In the genomic region with DNA sequence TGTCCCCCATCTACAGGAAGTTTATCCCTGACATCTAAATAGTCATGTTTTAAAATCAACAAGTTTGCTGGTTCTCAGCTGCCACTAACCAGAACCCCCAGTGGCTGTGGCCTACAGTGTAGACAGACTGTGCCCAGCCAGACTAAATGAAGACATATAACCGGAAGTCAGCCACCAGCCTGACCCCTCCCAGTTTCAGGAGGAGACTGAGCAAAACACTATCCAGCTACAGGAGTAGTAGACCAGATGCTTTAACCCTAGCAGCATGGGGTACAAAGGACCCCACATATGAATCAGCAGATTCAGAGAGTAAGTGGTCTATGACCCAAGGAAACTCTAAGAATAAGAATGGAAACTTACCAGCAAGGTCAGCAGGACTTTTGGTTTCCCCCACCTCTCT, we compare ENCODE assay signal across 8 cellular contexts.
A peak's percentile ranks its signal among the peaks of the same experiment; 100 is the strongest.
DNase-seq lines count a peak whose midpoint lies in the region; ATAC-seq and TF ChIP-seq lines count a peak whose summit lies in the region.

No MANE protein-coding gene starts in this region.

- no peaks in the 10 kb centered on the region for H3K36me3 Mint-ChIP-seq in glutamatergic neuron (ENCODE audit: unreplicated experiment)

- peaks cover 17% of the 10 kb centered on the region for H3K4me1 Mint-ChIP-seq in glutamatergic neuron (ENCODE audit: low read depth, unreplicated experiment)

- H3K4me3 ChIP-seq in Peyer's patch (no peak overlapping the region), aorta (ENCODE audit: low read length in 2 of 2) (no peak overlapping the region)

- WGBS in aorta, 2 donors = 17 to 34% methylated on average over 1 of the region's 1 CpG

- peak in 2 of 3 donors; percentile 51 to 66 for DNase-seq in Peyer's patch
- no peak for DNase-seq in glutamatergic neuron
- DNase-seq in aorta = peak in 1 of 2 donors; percentile 54
- DNase-seq in ureter (ENCODE audit: low spot score) = no peak
- DNase-seq in head of caudate nucleus = no peak
- no peak for DNase-seq in ecto neural progenitor cell (ENCODE audit: low spot score)

- H3K27me3 ChIP-seq in Peyer's patch (no peaks in the 10 kb centered on the region), aorta (ENCODE audit: control insufficient read depth in 1 of 2, insufficient read depth in 2 of 2, low read length in 1 of 2) (no peaks in the 10 kb centered on the region)

- TF ChIP-seq CTCF in GM12872 (IDR thresholded peaks at IDR 0.05; ENCODE audit: insufficient read depth, low read depth, low read length) = peak; percentile 15; the same call in 1 of the 3 replicates
- peak in 1 of 6 experiments; percentile 22 for TF ChIP-seq CTCF in Peyer's patch (IDR thresholded peaks at IDR 0.05)
- TF ChIP-seq CTCF in glutamatergic neuron (IDR thresholded peaks at IDR 0.05; ENCODE audit: partially characterized antibody, unreplicated experiment) = no peak

- ATAC-seq in GM21576 (IDR thresholded peaks at IDR 0.05; ENCODE audit: unreplicated experiment) = peak; percentile 73
- peak; percentile 41 for ATAC-seq in aorta (ENCODE audit: low FRiP score)

- intact Hi-C loops in aorta (cut with DNase I) = no loop called here
- intact Hi-C loops in head of caudate nucleus (cut with DNase I) = no loop called here

- H3K27ac ChIP-seq in Peyer's patch (peak overlapping the region in 3 of 4 donors; percentile 32 to 48 (median 36)), aorta (ENCODE audit: low read depth in 1 of 2, low read length in 2 of 2) (no peak overlapping the region)

- H3K9me3 ChIP-seq in Peyer's patch = no peaks in the 10 kb centered on the region
- H3K9me3 ChIP-seq in aorta (ENCODE audit: control insufficient read depth, low read length) = no peaks in the 10 kb centered on the region

- peak overlapping the region; percentile 83 for H3K27ac Mint-ChIP-seq in glutamatergic neuron (ENCODE audit: unreplicated experiment)

- H3K9me3 Mint-ChIP-seq in glutamatergic neuron (ENCODE audit: unreplicated experiment) = peaks cover 3% of the 10 kb centered on the region

- H3K36me3 ChIP-seq in Peyer's patch = no peaks in the 10 kb centered on the region
- peaks cover 0 to 1% of the 10 kb centered on the region in 2 donors for H3K36me3 ChIP-seq in aorta (ENCODE audit: control insufficient read depth in 1 of 2, insufficient read depth in 2 of 2, low read length in 1 of 2)

- no peak for TF ChIP-seq POLR2A in Peyer's patch (IDR thresholded peaks at IDR 0.05)

- no peak overlapping the region for H3K4me3 Mint-ChIP-seq in glutamatergic neuron (ENCODE audit: unreplicated experiment)

- H3K4me1 ChIP-seq in Peyer's patch (peaks cover 0 to 9% (median 0%) of the 10 kb centered on the region in 4 donors), aorta (ENCODE audit: control insufficient read depth in 1 of 2, insufficient read depth in 2 of 2, low read length in 2 of 2) (no peaks in the 10 kb centered on the region)

- peaks cover 2% of the 10 kb centered on the region for H3K27me3 Mint-ChIP-seq in glutamatergic neuron (ENCODE audit: unreplicated experiment)

Comparison
In these comparisons a context has a peak if more than half of its experiments do, and no peak if none do; other contexts are left out.
1. DNase-seq: peak in Peyer's patch (2 of 3); none in glutamatergic neuron (single experiment), ureter (single experiment), head of caudate nucleus (0 of 42) and ecto neural progenitor cell (single experiment).
2. H3K27ac ChIP-seq: peak in Peyer's patch (3 of 4); none in aorta (0 of 2).